Comparison of ENCODE assay signal across 8 cellular contexts in genomic region chr16:31108035-31108793, GRCh38. TPM values are rescaled to one million over a fixed set of nuclear protein-coding genes. Genes with fewer than 3 reads are reported as not detected.
DNase-seq lines count a peak whose midpoint lies in the region; ATAC-seq and TF ChIP-seq lines count a peak whose summit lies in the region.

TSS of gene BCKDK (plus strand) at chr16:31108386. CDS start at chr16:31109224, 838 bp downstream.

- H4K20me1 ChIP-seq in PC-3 (ENCODE audit: low read length) = no peaks in the 10 kb centered on the region

- peaks cover 6% of the 10 kb centered on the region for H3K4me1 Mint-ChIP-seq in Caco-2 (ENCODE audit: low read depth, unreplicated experiment)
- peaks cover 16% of the 10 kb centered on the region for H3K4me1 Mint-ChIP-seq in activated T-cell treated with anti-CD3 and anti-CD28 coated beads, Interleukin-2, amount 50 U/mL, for 4 hours (ENCODE audit: low read depth)
- H3K4me1 Mint-ChIP-seq in stimulated activated effector memory CD8-positive, alpha-beta T cell treated with anti-CD3 and anti-CD28 coated beads, Interleukin-12 subunit alpha, Interleukin-12 subunit beta, amount 100 ng/mL, for 72 hours = peaks cover 32% of the 10 kb centered on the region

- POLR2A ChIA-PET in Caco-2 (lab: Charles Lee) = no interaction called here
- POLR2A ChIA-PET in PC-3 (lab: Charles Lee; ENCODE audit: unreplicated experiment) = no interaction called here

- BruUV-seq in Caco-2 (replicated peaks; lab: Mats Ljungman, UMichigan) (no TSS peak), PC-3 (replicated peaks; lab: Mats Ljungman, UMichigan) (no TSS peak)

- no peak within 1 kb of the TSS for H3K27ac ChIP-seq in PC-3 (ENCODE audit: low read length)
- H3K27ac ChIP-seq in muscle layer of colon (ENCODE audit: low read depth, low read length) = peak within 1 kb of the TSS; percentile 94

- no peaks in the 10 kb centered on the region for H3K9me3 ChIP-seq in Caco-2
- H3K9me3 ChIP-seq in PC-3 (ENCODE audit: low read length) = no peaks in the 10 kb centered on the region
- no peaks in the 10 kb centered on the region for H3K9me3 ChIP-seq in muscle layer of colon (ENCODE audit: low read length)

- H3K36me3 ChIP-seq in Caco-2 (ENCODE audit: control insufficient read depth, insufficient read depth, low read length) (no peaks in the 10 kb centered on the region), PC-3 (ENCODE audit: low read depth, low read length) (peaks cover 9% of the 10 kb centered on the region; the same call in 1 of the 2 replicates), muscle layer of colon (ENCODE audit: insufficient read depth, low read length) (peaks cover 36% of the 10 kb centered on the region)

- H3K4me3 Mint-ChIP-seq in Caco-2 (ENCODE audit: unreplicated experiment) = peak within 1 kb of the TSS; percentile 79
- H3K4me3 Mint-ChIP-seq in activated T-cell treated with anti-CD3 and anti-CD28 coated beads, Interleukin-2, amount 50 U/mL, for 4 hours = peak within 1 kb of the TSS; percentile 82
- H3K4me3 Mint-ChIP-seq in stimulated activated effector memory CD8-positive, alpha-beta T cell treated with anti-CD3 and anti-CD28 coated beads, Interleukin-12 subunit alpha, Interleukin-12 subunit beta, amount 100 ng/mL, for 72 hours = peak within 1 kb of the TSS; percentile 90

- H3K4me1 ChIP-seq in Caco-2 (peaks cover under 1% of the 10 kb centered on the region), PC-3 (ENCODE audit: insufficient read depth, low read length) (peaks cover 17% of the 10 kb centered on the region), muscle layer of colon (ENCODE audit: insufficient read depth, low read length) (peaks cover 15% of the 10 kb centered on the region)

- CTCF ChIA-PET in Caco-2 (lab: Charles Lee) = interaction anchor here (0.5 kb wide), 1 partner anchor 26 kb away, joined by 3 read pairs; no protein-coding TSS in a partner anchor
- CTCF ChIA-PET in PC-3 (lab: Charles Lee) = no interaction called here

- DNase-seq in Caco-2 = peak; percentile 64 to 75
- DNase-seq in HS-27A (ENCODE audit: low read depth) = peak; percentile 51
- peak; percentile 65 for DNase-seq in PC-3
- peak; percentile 62 for DNase-seq in activated T-cell treated with anti-CD3 and anti-CD28 coated beads, Interleukin-2, amount 50 U/mL, for 4 hours
- peak; percentile 73 to 87 for DNase-seq in stimulated activated effector memory CD8-positive, alpha-beta T cell treated with anti-CD3 and anti-CD28 coated beads, Interleukin-12 subunit alpha, Interleukin-12 subunit beta, amount 100 ng/mL, for 72 hours (ENCODE audit: low spot score in 2 of 2)

- H3K9me3 Mint-ChIP-seq in Caco-2 (ENCODE audit: unreplicated experiment) = peaks cover 7% of the 10 kb centered on the region
- no peaks in the 10 kb centered on the region for H3K9me3 Mint-ChIP-seq in activated T-cell treated with anti-CD3 and anti-CD28 coated beads, Interleukin-2, amount 50 U/mL, for 4 hours
- H3K9me3 Mint-ChIP-seq in stimulated activated effector memory CD8-positive, alpha-beta T cell treated with anti-CD3 and anti-CD28 coated beads, Interleukin-12 subunit alpha, Interleukin-12 subunit beta, amount 100 ng/mL, for 72 hours = no peaks in the 10 kb centered on the region

- H3K4me3 ChIP-seq in Caco-2 (ENCODE audit: low read depth, low read length) (peak within 1 kb of the TSS; percentile 97), PC-3 (ENCODE audit: low read length) (peak within 1 kb of the TSS; percentile 86), muscle layer of colon (ENCODE audit: low read depth in 1 of 2, low read length in 2 of 2) (peak within 1 kb of the TSS; percentile 72 to 100)

- no peaks in the 10 kb centered on the region for H3K27me3 ChIP-seq in Caco-2 (replicated peaks; ENCODE audit: control insufficient read depth, insufficient read depth, low read length)
- no peaks in the 10 kb centered on the region for H3K27me3 ChIP-seq in PC-3 (ENCODE audit: low read length)
- no peaks in the 10 kb centered on the region for H3K27me3 ChIP-seq in muscle layer of colon (ENCODE audit: control insufficient read depth in 1 of 2, insufficient read depth in 2 of 2, low read length in 2 of 2)

- peak within 1 kb of the TSS; percentile 86 for H3K9ac ChIP-seq in PC-3 (ENCODE audit: low read length)
- H3K9ac ChIP-seq in muscle layer of colon (ENCODE audit: low read length) = peak within 1 kb of the TSS; percentile 44

- H2AFZ ChIP-seq in PC-3 (ENCODE audit: low read length) = peak within 1 kb of the TSS; percentile 93

- intact Hi-C loops in Caco-2 (cut with micrococcal nuclease; ENCODE audit: unreplicated experiment) (loop anchor here (5.0 kb wide), 1 partner anchor 34 kb away; no protein-coding TSS in a partner anchor), PC-3 (cut with micrococcal nuclease) (no loop called here)

- no peaks in the 10 kb centered on the region for H3F3A ChIP-seq in PC-3 (ENCODE audit: low read length, unreplicated experiment)

- peak within 1 kb of the TSS; percentile 88 for H3K4me2 ChIP-seq in PC-3 (ENCODE audit: low read length)

- peak within 1 kb of the TSS; percentile 73 for H3K27ac Mint-ChIP-seq in Caco-2 (ENCODE audit: unreplicated experiment)
- peak within 1 kb of the TSS; percentile 96 for H3K27ac Mint-ChIP-seq in stimulated activated effector memory CD8-positive, alpha-beta T cell treated with anti-CD3 and anti-CD28 coated beads, Interleukin-12 subunit alpha, Interleukin-12 subunit beta, amount 100 ng/mL, for 72 hours

- no peak for TF ChIP-seq CTCF in Caco-2 (IDR thresholded peaks at IDR 0.05; ENCODE audit: insufficient read depth in 1 of 2, low read depth in 1 of 2, low read length in 1 of 2, severe bottlenecking in 1 of 2, unreplicated experiment in 1 of 2)
- TF ChIP-seq CTCF in PC-3 (conservative IDR thresholded peaks at IDR 0.05; ENCODE audit: low read depth, low read length) = no peak

- ATAC-seq in GM19467 (IDR thresholded peaks at IDR 0.05; ENCODE audit: unreplicated experiment) = peak; percentile 79
- peak; percentile 94 for ATAC-seq in PC-3
- peak; percentile 89 to 90 for ATAC-seq in activated T-cell treated with anti-CD3 and anti-CD28 coated beads, Interleukin-2, amount 50 U/mL, for 4 hours
- ATAC-seq in esophagus mucosa = peak; percentile 68
- ATAC-seq in stimulated activated effector memory CD8-positive, alpha-beta T cell treated with anti-CD3 and anti-CD28 coated beads, Interleukin-12 subunit alpha, Interleukin-12 subunit beta, amount 100 ng/mL, for 72 hours = peak; percentile 86

- peaks cover 13% of the 10 kb centered on the region for H3K36me3 Mint-ChIP-seq in Caco-2 (ENCODE audit: insufficient read depth, unreplicated experiment)
- H3K36me3 Mint-ChIP-seq in activated T-cell treated with anti-CD3 and anti-CD28 coated beads, Interleukin-2, amount 50 U/mL, for 4 hours (ENCODE audit: insufficient read depth) = peaks cover 13% of the 10 kb centered on the region
- H3K36me3 Mint-ChIP-seq in stimulated activated effector memory CD8-positive, alpha-beta T cell treated with anti-CD3 and anti-CD28 coated beads, Interleukin-12 subunit alpha, Interleukin-12 subunit beta, amount 100 ng/mL, for 72 hours = peaks cover 47% of the 10 kb centered on the region

- H3K27me3 Mint-ChIP-seq in Caco-2 (ENCODE audit: insufficient read depth, unreplicated experiment) = no peaks in the 10 kb centered on the region
- H3K27me3 Mint-ChIP-seq in activated T-cell treated with anti-CD3 and anti-CD28 coated beads, Interleukin-2, amount 50 U/mL, for 4 hours (ENCODE audit: low read depth) = no peaks in the 10 kb centered on the region

- no peaks in the 10 kb centered on the region for H3K9me2 ChIP-seq in PC-3 (replicated peaks; ENCODE audit: low read length)

- H3K79me2 ChIP-seq in PC-3 (ENCODE audit: low read length) = peaks cover 15% of the 10 kb centered on the region

RNA-seq across cellular contexts. Expression of gene BCKDK, which starts in this region (rescaled TPM):
- 30.5 and 34.1 TPM in 2 replicates for total RNA-seq in Caco-2 (2022)
- total RNA-seq in PC-3 (2014; rRNA removed) = 47.7 and 69.1 TPM in 2 replicates
- total RNA-seq in activated T-cell treated with anti-CD3 and anti-CD28 coated beads, Interleukin-2, amount 50 U/mL, for 4 hours = 10 to 100 TPM; 41.9 to 46.5 (median 43.2) TPM
- 21.5 TPM for total RNA-seq in esophagus mucosa
